9 cellular contexts compared by ENCODE assay signal in genomic region chrX:70289168-70289792, GRCh38. TPM values are rescaled to one million over a fixed set of nuclear protein-coding genes. Genes with fewer than 3 reads are reported as not detected.
DNase-seq lines count a peak whose midpoint lies in the region; TF ChIP-seq lines count a peak whose summit lies in the region.
"Had no signal": no experiment of that assay in that cellular context is flagged by ENCODE, and none has a peak within 500 bp of the region (broad histone marks: within the 10 kb centered on the region; RNA-seq: fewer than 3 reads in every experiment).

No MANE protein-coding gene starts in this region.

- intact Hi-C loops in tibial artery (cut with DNase I; ENCODE audit: low total_unique reads) = no loop called here

- TF ChIP-seq CTCF in 22Rv1 (IDR thresholded peaks at IDR 0.05) (no peak), tibial artery (IDR thresholded peaks at IDR 0.05) (no peak), GM20000 (IDR thresholded peaks at IDR 0.05; ENCODE audit: extremely low read depth, missing control alignments) (no peak)

- H3K4me3 ChIP-seq in H7 (ENCODE audit: insufficient read depth, low read depth, low read length) (peak overlapping the region; percentile 69), tibial artery (peak overlapping the region; percentile 53 to 56)

- DNase-seq in H7 = no peak
- DNase-seq in activated naive CD8-positive, alpha-beta T cell treated with anti-CD3 and anti-CD28 coated beads for 36 hours = no peak
- peak; percentile 16 for DNase-seq in kidney tubule cell (ENCODE audit: low spot score)
- DNase-seq in tibial artery = no peak
- DNase-seq in GM20000 (ENCODE audit: low spot score) = no peak
- no peak for DNase-seq in NCI-H1694 (lab: John Stamatoyannopoulos, UW)
- no peak for DNase-seq in NCI-H146 (lab: John Stamatoyannopoulos, UW)

- no peaks in the 10 kb centered on the region for H3K9me3 ChIP-seq in tibial artery

- peak overlapping the region; percentile 90 for H3K4me3 Mint-ChIP-seq in activated naive CD8-positive, alpha-beta T cell treated with anti-CD3 and anti-CD28 coated beads for 36 hours

- H3K27ac ChIP-seq in 22Rv1 (peak overlapping the region; percentile 76), tibial artery (peak overlapping the region; percentile 71 to 77)

- peaks cover 9% of the 10 kb centered on the region for H3K36me3 Mint-ChIP-seq in activated naive CD8-positive, alpha-beta T cell treated with anti-CD3 and anti-CD28 coated beads for 36 hours

- H3K4me1 ChIP-seq in tibial artery = peaks cover 0 to 8% (median 6%) of the 10 kb centered on the region in 4 donors

- peaks cover 9% of the 10 kb centered on the region for H3K4me1 Mint-ChIP-seq in activated naive CD8-positive, alpha-beta T cell treated with anti-CD3 and anti-CD28 coated beads for 36 hours

- no peaks in the 10 kb centered on the region for H3K27me3 ChIP-seq in H7 (ENCODE audit: control insufficient read depth, insufficient read depth, low read length)
- no peaks in the 10 kb centered on the region for H3K27me3 ChIP-seq in tibial artery

- no peaks in the 10 kb centered on the region for H3K9me3 Mint-ChIP-seq in activated naive CD8-positive, alpha-beta T cell treated with anti-CD3 and anti-CD28 coated beads for 36 hours

- peak overlapping the region; percentile 86 for H3K27ac Mint-ChIP-seq in activated naive CD8-positive, alpha-beta T cell treated with anti-CD3 and anti-CD28 coated beads for 36 hours

- H3K36me3 ChIP-seq in H7 (replicated peaks; ENCODE audit: control insufficient read depth, insufficient read depth, low read length) (peaks cover 4% of the 10 kb centered on the region), tibial artery (peaks cover 0 to 21% (median 0%) of the 10 kb centered on the region in 3 donors)

- H3K27me3 Mint-ChIP-seq in activated naive CD8-positive, alpha-beta T cell treated with anti-CD3 and anti-CD28 coated beads for 36 hours = no peaks in the 10 kb centered on the region

RNA-seq across cellular contexts. Expression of gene PDZD11, which starts 0.4 kb away (rescaled TPM):
- 35.0 and 37.5 TPM in 2 replicates for total RNA-seq in H7 (2014; rRNA removed; shearing (Covaris generic))
- 10 to 100 TPM; 24.0 to 27.0 TPM for total RNA-seq in activated naive CD8-positive, alpha-beta T cell treated with anti-CD3 and anti-CD28 coated beads for 36 hours

RNA-seq across cellular contexts. Expression of gene KIF4A, which starts 0.6 kb away (rescaled TPM):
- total RNA-seq in H7 (2014; rRNA removed; shearing (Covaris generic)) = 25.7 and 36.0 TPM in 2 replicates
- 10 to 100 TPM; 22.4 to 23.9 TPM for total RNA-seq in activated naive CD8-positive, alpha-beta T cell treated with anti-CD3 and anti-CD28 coated beads for 36 hours

RNA-seq across cellular contexts. Expression of gene RAB41, which starts 7.3 kb away (rescaled TPM):
- total RNA-seq in H7 (2014; rRNA removed; shearing (Covaris generic)) = not detected in 2 replicates
- not detected for total RNA-seq in activated naive CD8-positive, alpha-beta T cell treated with anti-CD3 and anti-CD28 coated beads for 36 hours
- total RNA-seq: myocyte had no signal

RNA-seq across cellular contexts. Expression of gene ARR3, which starts 21.1 kb away (rescaled TPM):
- not detected in 2 replicates for total RNA-seq in H7 (2014; rRNA removed; shearing (Covaris generic))
- not detected for total RNA-seq in activated naive CD8-positive, alpha-beta T cell treated with anti-CD3 and anti-CD28 coated beads for 36 hours
- total RNA-seq: myocyte had no signal

RNA-seq across cellular contexts. Expression of gene P2RY4, which starts 29.3 kb away (rescaled TPM):
- total RNA-seq in H7 (2014; rRNA removed; shearing (Covaris generic)) = not detected in 2 replicates
- under 1 TPM in 1 of 2 experiments, not detected in 1; 0.12 TPM for total RNA-seq in activated naive CD8-positive, alpha-beta T cell treated with anti-CD3 and anti-CD28 coated beads for 36 hours
- total RNA-seq: myocyte had no signal
